14 cellular contexts compared by ENCODE assay signal in the genomic region with DNA sequence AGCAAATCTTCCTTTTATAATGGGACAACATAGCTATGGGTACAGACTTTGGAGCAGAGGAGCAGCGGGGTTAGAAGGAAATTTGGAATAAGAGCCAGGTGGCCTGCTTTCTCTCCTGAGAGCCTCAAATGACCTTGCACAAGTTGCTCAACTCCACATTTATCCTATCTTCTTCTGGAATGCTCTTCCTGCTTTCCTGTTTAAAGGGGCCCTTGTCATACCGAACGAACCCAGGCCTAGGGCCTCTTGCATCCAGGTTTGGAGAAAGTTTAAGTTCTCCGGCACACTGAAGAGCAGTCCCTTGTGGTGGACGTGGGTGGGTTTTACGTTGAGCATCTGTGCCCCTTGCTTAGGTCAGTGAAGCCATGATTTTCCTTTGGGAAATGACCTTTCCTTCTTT.
DNase-seq lines count a peak whose midpoint lies in the region; ATAC-seq and TF ChIP-seq lines count a peak whose summit lies in the region.
"Had no signal": no experiment of that assay in that cellular context is flagged by ENCODE, and none has a peak within 500 bp of the region (broad histone marks: within the 10 kb centered on the region; RNA-seq: fewer than 3 reads in every experiment).

No MANE protein-coding gene starts in this region.

- H3K9me3 ChIP-seq in liver (ENCODE audit: control insufficient read depth in 4 of 4, low read length in 3 of 4), result no peaks in the 10 kb centered on the region

- no peak overlapping the region for H3K9ac ChIP-seq in liver (ENCODE audit: low read depth in 1 of 2, low read length in 2 of 2)

- POLR2A ChIA-PET in activated CD8-positive, alpha-beta T cell treated with anti-CD3 and anti-CD28 coated beads for 36 hours (lab: Charles Lee), result no interaction called here

- H3K36me3 Mint-ChIP-seq in natural killer cell treated with Interleukin-12 subunit alpha and Interleukin-12 subunit beta and Interleukin-15 and Interleukin-18, amount 100 ng/mL, for 72 hours, result peaks cover 21% of the 10 kb centered on the region
- H3K36me3 Mint-ChIP-seq in natural killer cell, result no peaks in the 10 kb centered on the region
- peaks cover 2% of the 10 kb centered on the region for H3K36me3 Mint-ChIP-seq in activated CD8-positive, alpha-beta T cell treated with anti-CD3 and anti-CD28 coated beads for 36 hours (ENCODE audit: low read depth)

- TF ChIP-seq RAD21 in liver (IDR thresholded peaks at IDR 0.05), result no peak

- H3K4me3 Mint-ChIP-seq in natural killer cell treated with Interleukin-12 subunit alpha and Interleukin-12 subunit beta and Interleukin-15 and Interleukin-18, amount 100 ng/mL, for 72 hours, result peak overlapping the region; percentile 30
- no peak overlapping the region for H3K4me3 Mint-ChIP-seq in natural killer cell
- no peak overlapping the region for H3K4me3 Mint-ChIP-seq in activated CD8-positive, alpha-beta T cell treated with anti-CD3 and anti-CD28 coated beads for 36 hours
- H3K4me3 Mint-ChIP-seq: CD8-positive, alpha-beta memory T cell had no signal

- peaks cover 3% of the 10 kb centered on the region for H3K9me3 Mint-ChIP-seq in natural killer cell treated with Interleukin-12 subunit alpha and Interleukin-12 subunit beta and Interleukin-15 and Interleukin-18, amount 100 ng/mL, for 72 hours
- peaks cover 0 to 2% of the 10 kb centered on the region in 2 donors for H3K9me3 Mint-ChIP-seq in natural killer cell
- peaks cover 5% of the 10 kb centered on the region for H3K9me3 Mint-ChIP-seq in activated CD8-positive, alpha-beta T cell treated with anti-CD3 and anti-CD28 coated beads for 36 hours

- no peaks in the 10 kb centered on the region for H3K36me3 ChIP-seq in liver (ENCODE audit: control insufficient read depth in 4 of 4, insufficient read depth in 3 of 4, low read depth in 1 of 4, low read length in 3 of 4)

- intact Hi-C loops in natural killer cell (cut with micrococcal nuclease), result no loop called here
- intact Hi-C loops in activated CD8-positive, alpha-beta T cell treated with anti-CD3 and anti-CD28 coated beads for 36 hours (cut with micrococcal nuclease), result loop anchor here (10.0 kb wide), 1 partner anchor 93 kb away; no protein-coding TSS in a partner anchor

- peaks cover 52 to 60% of the 10 kb centered on the region in 2 donors for H3K4me1 Mint-ChIP-seq in natural killer cell treated with Interleukin-12 subunit alpha and Interleukin-12 subunit beta and Interleukin-15 and Interleukin-18, amount 100 ng/mL, for 72 hours (ENCODE audit: low read depth in 2 of 2)
- peaks cover 40 to 46% of the 10 kb centered on the region in 2 donors for H3K4me1 Mint-ChIP-seq in natural killer cell
- H3K4me1 Mint-ChIP-seq in activated CD8-positive, alpha-beta T cell treated with anti-CD3 and anti-CD28 coated beads for 36 hours (ENCODE audit: low read depth), result peaks cover 31% of the 10 kb centered on the region

- TF ChIP-seq CTCF in natural killer cell (IDR thresholded peaks at IDR 0.05) (no peak), liver (IDR thresholded peaks at IDR 0.05; ENCODE audit: low read depth, low read length, missing input control) (no peak)
- TF ChIP-seq CTCF in activated CD8-positive, alpha-beta T cell treated with anti-CD3 and anti-CD28 coated beads for 36 hours (IDR thresholded peaks at IDR 0.05), result no peak

- H3K27me3 Mint-ChIP-seq in natural killer cell treated with Interleukin-12 subunit alpha and Interleukin-12 subunit beta and Interleukin-15 and Interleukin-18, amount 100 ng/mL, for 72 hours, result no peaks in the 10 kb centered on the region
- peaks cover 0 to 12% of the 10 kb centered on the region in 2 donors for H3K27me3 Mint-ChIP-seq in natural killer cell (ENCODE audit: low read depth in 2 of 2)
- H3K27me3 Mint-ChIP-seq in activated CD8-positive, alpha-beta T cell treated with anti-CD3 and anti-CD28 coated beads for 36 hours, result peaks cover 1% of the 10 kb centered on the region

- no peak overlapping the region for H3K27ac ChIP-seq in liver (ENCODE audit: low read depth in 1 of 2, low read length in 2 of 2)

- no peak for DNase-seq in natural killer cell treated with Interleukin-12 subunit alpha and Interleukin-12 subunit beta and Interleukin-15 and Interleukin-18, amount 100 ng/mL, for 72 hours (ENCODE audit: low spot score)
- DNase-seq in natural killer cell, result no peak
- peak; percentile 33 for DNase-seq in amniotic epithelial cell (ENCODE audit: low read depth)
- DNase-seq in activated CD8-positive, alpha-beta T cell treated with anti-CD3 and anti-CD28 coated beads for 36 hours, result no peak
- DNase-seq in mesenteric fat pad (ENCODE audit: low spot score), result no peak
- DNase-seq: EL, Karpas-422, NCI-H1417, NCI-H1694 treated with DMSO at 0.1 percent for 48 hours, NCI-H446, NCI-H526 had no signal

- CTCF ChIA-PET in activated CD8-positive, alpha-beta T cell treated with anti-CD3 and anti-CD28 coated beads for 36 hours (lab: Charles Lee), result no interaction called here

- H3K4me1 ChIP-seq in liver (ENCODE audit: control insufficient read depth in 4 of 4, insufficient read depth in 4 of 4, low read length in 3 of 4), result peaks cover 5 to 36% (median 18%) of the 10 kb centered on the region in 4 donors

- WGBS in liver, result 77% methylated on average over 6 of the region's 6 CpGs

- ATAC-seq in natural killer cell treated with Interleukin-12 subunit alpha and Interleukin-12 subunit beta and Interleukin-15 and Interleukin-18, amount 100 ng/mL, for 72 hours, result no peak
- ATAC-seq in natural killer cell (no peak), GM18519 (IDR thresholded peaks at IDR 0.05; ENCODE audit: low FRiP score, unreplicated experiment) (no peak)
- ATAC-seq in activated CD8-positive, alpha-beta T cell treated with anti-CD3 and anti-CD28 coated beads for 36 hours, result no peak

- H3K27me3 ChIP-seq in liver (ENCODE audit: control insufficient read depth in 4 of 4, insufficient read depth in 4 of 4, low read length in 3 of 4), result no peaks in the 10 kb centered on the region

- H3K4me3 ChIP-seq in liver (ENCODE audit: low read depth in 1 of 3, low read length in 3 of 3), result no peak overlapping the region

- peak overlapping the region; percentile 50 to 96 for H3K27ac Mint-ChIP-seq in natural killer cell treated with Interleukin-12 subunit alpha and Interleukin-12 subunit beta and Interleukin-15 and Interleukin-18, amount 100 ng/mL, for 72 hours
- no peak overlapping the region for H3K27ac Mint-ChIP-seq in natural killer cell
- no peak overlapping the region for H3K27ac Mint-ChIP-seq in activated CD8-positive, alpha-beta T cell treated with anti-CD3 and anti-CD28 coated beads for 36 hours

TF ChIP-seq in liver, 16 proteins besides CTCF, POLR2A, EP300 and RAD21:
- TF ChIP-seq YY1 (IDR thresholded peaks at IDR 0.05) (no peak), HNF4G (IDR thresholded peaks at IDR 0.05) (no peak), RXRA (IDR thresholded peaks at IDR 0.05) (peak; percentile 45 to 54), NR2F2 (IDR thresholded peaks at IDR 0.05) (no peak)
TF ChIP-seq in liver: peak in this region for 1.

Comparison
In these comparisons a context has a peak if more than half of its experiments do, and no peak if none do; other contexts are left out.
1. H3K27ac Mint-ChIP-seq: peak in natural killer cell treated with Interleukin-12 subunit alpha and Interleukin-12 subunit beta and Interleukin-15 and Interleukin-18, amount 100 ng/mL, for 72 hours (2 of 2); none in natural killer cell (0 of 2) and activated CD8-positive, alpha-beta T cell treated with anti-CD3 and anti-CD28 coated beads for 36 hours (single experiment).